ENCODE assay signal across 11 cellular contexts in the genomic region with DNA sequence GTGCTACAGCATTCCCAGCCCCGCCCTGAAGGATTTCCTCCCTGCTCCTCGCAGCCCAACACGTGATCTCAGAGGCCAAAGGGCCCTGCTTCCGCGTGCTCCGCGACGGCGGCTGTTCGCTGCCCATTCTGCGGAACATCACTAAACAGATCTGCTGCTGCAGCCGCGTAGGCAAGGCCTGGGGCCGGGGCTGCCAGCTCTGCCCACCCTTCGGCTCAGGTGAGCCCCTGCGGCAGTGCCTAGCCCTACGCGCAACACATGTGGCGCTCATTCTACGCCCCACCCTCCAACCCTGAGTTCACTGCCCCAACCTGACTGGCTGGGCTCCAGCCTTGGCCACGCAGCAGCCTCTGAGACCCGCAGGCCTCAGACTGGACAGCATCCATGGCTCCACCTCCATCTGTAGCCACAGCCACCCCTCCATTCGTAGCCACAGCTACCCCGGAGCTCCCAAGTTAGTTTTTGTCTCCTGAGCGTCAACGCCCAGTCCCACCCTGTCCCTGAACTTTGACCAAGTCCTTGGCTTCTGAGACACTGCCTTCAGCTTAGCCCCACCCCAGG. TPM values are rescaled to one million over a fixed set of nuclear protein-coding genes. Genes with fewer than 3 reads are reported as not detected.
DNase-seq lines count a peak whose midpoint lies in the region; ATAC-seq and TF ChIP-seq lines count a peak whose summit lies in the region.
"Had no signal": no experiment of that assay in that cellular context is flagged by ENCODE, and none has a peak within 500 bp of the region (broad histone marks: within the 10 kb centered on the region; RNA-seq: fewer than 3 reads in every experiment).

No MANE protein-coding gene starts in this region.

- H3K36me3 Mint-ChIP-seq in activated T-cell treated with anti-CD3 and anti-CD28 coated beads, Interleukin-2, amount 50 U/mL, for 24 hours (ENCODE audit: low read depth), result no peaks in the 10 kb centered on the region
- H3K36me3 Mint-ChIP-seq in activated B cell treated with CpG ODN at 0.5 μM for 24 hours (ENCODE audit: low read depth), result no peaks in the 10 kb centered on the region

- H3K27me3 ChIP-seq in right cardiac atrium (ENCODE audit: control insufficient read depth, insufficient read depth), result no peaks in the 10 kb centered on the region

- DNase-seq in activated T-cell treated with anti-CD3 and anti-CD28 coated beads, Interleukin-2, amount 50 U/mL, for 24 hours, result no peak
- no peak for DNase-seq in activated T-cell treated with anti-CD3 and anti-CD28 coated beads, Interleukin-2, amount 50 U/mL, for 1 hour
- DNase-seq in activated B cell treated with CpG ODN at 0.5 μM for 24 hours, result no peak
- DNase-seq in right cardiac atrium, result peak in 2 of 3 donors; percentile 77 to 81
- no peak for DNase-seq in GM10266 (ENCODE audit: extremely low spot score)
- DNase-seq in NCI-H2227 treated with DMSO at 0.1 percent for 48 hours (lab: John Stamatoyannopoulos, UW), result no peak
- no peak for DNase-seq in NCI-H526 treated with DMSO at 0.1 percent for 48 hours (lab: John Stamatoyannopoulos, UW)
- DNase-seq: NCI-H446 treated with DMSO at 0.1 percent for 48 hours, occipital lobe had no signal

- peak overlapping the region; percentile 20 for H3K27ac Mint-ChIP-seq in activated T-cell treated with anti-CD3 and anti-CD28 coated beads, Interleukin-2, amount 50 U/mL, for 24 hours
- H3K27ac Mint-ChIP-seq in activated B cell treated with CpG ODN at 0.5 μM for 24 hours, result peak overlapping the region; percentile 46

- peaks cover 3% of the 10 kb centered on the region for H3K27me3 Mint-ChIP-seq in activated T-cell treated with anti-CD3 and anti-CD28 coated beads, Interleukin-2, amount 50 U/mL, for 24 hours
- no peaks in the 10 kb centered on the region for H3K27me3 Mint-ChIP-seq in activated B cell treated with CpG ODN at 0.5 μM for 24 hours

- CTCF ChIA-PET in activated B cell treated with CpG ODN at 0.5 μM for 24 hours (lab: Charles Lee), result interaction anchor here (0.8 kb wide), 1 partner anchor 12 kb away, joined by 3 read pairs; no protein-coding TSS in a partner anchor

- H3K4me3 ChIP-seq in right cardiac atrium (ENCODE audit: low read length) (no peak overlapping the region), skin epidermis (no peak overlapping the region)

- peaks cover 79% of the 10 kb centered on the region for H3K4me1 Mint-ChIP-seq in activated T-cell treated with anti-CD3 and anti-CD28 coated beads, Interleukin-2, amount 50 U/mL, for 24 hours (ENCODE audit: low read depth)
- peaks cover 69% of the 10 kb centered on the region for H3K4me1 Mint-ChIP-seq in activated B cell treated with CpG ODN at 0.5 μM for 24 hours

- peak overlapping the region; percentile 15 for H3K4me3 Mint-ChIP-seq in activated T-cell treated with anti-CD3 and anti-CD28 coated beads, Interleukin-2, amount 50 U/mL, for 24 hours
- peak overlapping the region; percentile 41 for H3K4me3 Mint-ChIP-seq in activated B cell treated with CpG ODN at 0.5 μM for 24 hours

- H3K4me1 ChIP-seq in right cardiac atrium (ENCODE audit: control insufficient read depth, insufficient read depth, low read length), result peaks cover 2% of the 10 kb centered on the region

- H3K9me3 ChIP-seq in right cardiac atrium (ENCODE audit: control insufficient read depth, low read length), result no peaks in the 10 kb centered on the region

- no peaks in the 10 kb centered on the region for H3K9me3 Mint-ChIP-seq in activated T-cell treated with anti-CD3 and anti-CD28 coated beads, Interleukin-2, amount 50 U/mL, for 24 hours
- H3K9me3 Mint-ChIP-seq in activated B cell treated with CpG ODN at 0.5 μM for 24 hours, result no peaks in the 10 kb centered on the region

- H3K27ac ChIP-seq in right cardiac atrium (ENCODE audit: low read length) (no peak overlapping the region), skin epidermis (peak overlapping the region in 11 of 21 experiments; percentile 3 to 77 (median 31))
- H3K27ac ChIP-seq: epithelial cell of prostate had no signal

- no peak for ATAC-seq in activated B cell treated with CpG ODN at 0.5 μM for 24 hours (ENCODE audit: low read depth)
- ATAC-seq in right cardiac atrium, result no peak

- 51% methylated on average over 26 of the region's 26 CpGs for WGBS in right cardiac atrium

- TF ChIP-seq CTCF in activated B cell treated with CpG ODN at 0.5 μM for 24 hours (IDR thresholded peaks at IDR 0.05) (no peak), GM10266 (IDR thresholded peaks at IDR 0.05; ENCODE audit: control insufficient read depth, insufficient read depth, low read depth, missing control alignments) (no peak)

- POLR2A ChIA-PET in activated B cell treated with CpG ODN at 0.5 μM for 24 hours (lab: Charles Lee), result interaction anchor here (0.6 to 1.8 kb wide), 3 partner anchors 32 to 164 kb away, joined by 3 to 8 read pairs (median 3); no protein-coding TSS in a partner anchor

- intact Hi-C loops in activated B cell treated with CpG ODN at 0.5 μM for 24 hours (cut with micrococcal nuclease), result loop anchor here (5.0 to 10.0 kb wide), 2 partner anchors 190 to 1103 kb away; a partner anchor contains a TSS
- intact Hi-C loops in right cardiac atrium (cut with DNase I), result loop anchor here in 1 of 4 donors (10.0 kb wide), 1 partner anchor 143 kb away; a partner anchor contains a TSS

RNA-seq across cellular contexts. Expression of a gene that starts 6.2 kb away (rescaled TPM):
- total RNA-seq in activated B cell treated with CpG ODN at 0.5 μM for 24 hours (57.2 and 75.1 TPM in 2 replicates), right cardiac atrium (100 to 1,000 TPM; 307 to 473 (median 324) TPM)
- polyA plus RNA-seq in right cardiac atrium, result 216 TPM

RNA-seq across cellular contexts. Expression of a gene that starts 30.7 kb away (rescaled TPM):
- total RNA-seq in activated B cell treated with CpG ODN at 0.5 μM for 24 hours (184 and 213 TPM in 2 replicates), right cardiac atrium (10 to 100 TPM; 19.7 to 23.0 (median 20.4) TPM)
- polyA plus RNA-seq in right cardiac atrium, result 22.8 TPM

Comparison
In these comparisons a context has a peak if more than half of its experiments do, and no peak if none do; other contexts are left out.
1. DNase-seq: peak in right cardiac atrium (2 of 3); none in activated T-cell treated with anti-CD3 and anti-CD28 coated beads, Interleukin-2, amount 50 U/mL, for 24 hours (single experiment), activated T-cell treated with anti-CD3 and anti-CD28 coated beads, Interleukin-2, amount 50 U/mL, for 1 hour (single experiment), activated B cell treated with CpG ODN at 0.5 μM for 24 hours (single experiment), GM10266 (single experiment), NCI-H2227 treated with DMSO at 0.1 percent for 48 hours (single experiment) and NCI-H526 treated with DMSO at 0.1 percent for 48 hours (single experiment).